In the genomic region with DNA sequence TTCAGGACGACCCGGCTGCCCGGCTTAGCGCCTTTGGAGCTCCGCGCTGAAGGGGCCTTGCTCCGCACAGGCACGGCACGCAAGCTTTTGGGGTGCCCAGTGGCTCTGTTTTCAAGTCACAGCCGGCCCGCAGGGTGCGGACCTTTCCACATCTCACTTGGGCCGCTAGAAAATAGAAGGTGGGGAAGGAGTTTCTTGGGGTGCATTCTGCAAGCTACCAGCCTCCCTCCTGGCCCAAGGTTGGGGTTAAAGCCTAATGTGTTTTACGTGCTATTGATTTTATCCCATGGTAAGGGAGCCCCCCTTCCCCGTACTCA, we compare ENCODE assay signal across 8 cellular contexts. TPM values are rescaled to one million over a fixed set of nuclear protein-coding genes. Genes with fewer than 3 reads are reported as not detected.
DNase-seq lines count a peak whose midpoint lies in the region; FAIRE-seq and TF ChIP-seq lines count a peak whose summit lies in the region.

No MANE protein-coding gene starts in this region.

- peak overlapping the region; percentile 99; the same call in 1 of the 2 replicates for H3K18ac ChIP-seq in H1 (ENCODE audit: extremely low read depth, low read length)

- H2BK5ac ChIP-seq in H1 (ENCODE audit: low read depth, low read length), result no peak overlapping the region; the same call in 1 of the 2 replicates

- H3K9me3 ChIP-seq in NT2/D1 (ENCODE audit: insufficient read depth, low read length), result no peaks in the 10 kb centered on the region
- H3K9me3 ChIP-seq in H1 (ENCODE audit: insufficient read depth in 2 of 2, low read depth in 1 of 2, low read length in 1 of 2), result no peaks in the 10 kb centered on the region
- H3K9me3 ChIP-seq in neuron (ENCODE audit: low read length), result no peaks in the 10 kb centered on the region

- DNase-seq in activated naive CD4-positive, alpha-beta T cell (lab: John Stamatoyannopoulos, UW), result no peak
- DNase-seq in NT2/D1 (ENCODE audit: low read depth, low spot score) (no peak), H1 (ENCODE audit: low read depth in 1 of 2, low spot score in 2 of 2) (no peak), NOMO-1 treated with DMSO at 0.1 percent for 48 hours (lab: John Stamatoyannopoulos, UW; ENCODE audit: unreplicated experiment) (no peak), H4 (ENCODE audit: low spot score) (no peak)
- DNase-seq in stimulated activated CD4-positive, alpha-beta T cell treated with anti-CD3 and anti-CD28 coated beads, Interleukin-15, amount 100 ng/mL, for 24 hours, result no peak

- peaks cover 18 to 45% of the 10 kb centered on the region in 2 experiments for H3K79me2 ChIP-seq in H1 (ENCODE audit: control insufficient read depth in 1 of 2, insufficient read depth in 2 of 2, low read length in 2 of 2)

- H3K27me3 ChIP-seq in NT2/D1 (ENCODE audit: insufficient read depth, insufficient read length) (peaks cover 11% of the 10 kb centered on the region), H1 (replicated peaks in 1 of 4; ENCODE audit: control insufficient read depth in 3 of 4, extremely low read depth in 1 of 4, insufficient read depth in 3 of 4, low read length in 3 of 4) (no peaks in the 10 kb centered on the region; a peak in 1 of 7 replicates), neuron (ENCODE audit: insufficient read depth, low read length) (peaks cover 13% of the 10 kb centered on the region)

- H4K91ac ChIP-seq in H1 (replicated peaks; ENCODE audit: insufficient read length, low read length), result no peak overlapping the region

- 1% methylated on average over 15 of the region's 15 CpGs; no CpG with 5 or more reads in 1 of the 2 experiments for WGBS in H1 (ENCODE audit: extremely low coverage in 1 of 2, insufficient coverage in 1 of 2, insufficient read length in 1 of 2, insufficient replicate concordance in 2 of 2, low coverage in 1 of 2, low lambda C conversion rate in 2 of 2, missing lambda C conversion rate in 1 of 2), 2 experiments

- no peak overlapping the region for H3K4ac ChIP-seq in H1 (replicated peaks; ENCODE audit: insufficient read length, low read depth, low read length)

- H4K20me1 ChIP-seq in H1 (replicated peaks in 1 of 2; ENCODE audit: control insufficient read depth in 1 of 2, insufficient read depth in 2 of 2, low read length in 2 of 2), result peaks cover 0 to 9% of the 10 kb centered on the region in 2 experiments

- no peak overlapping the region for H2BK15ac ChIP-seq in H1 (ENCODE audit: low read length)

- H3K4me1 Mint-ChIP-seq in activated naive CD4-positive, alpha-beta T cell treated with anti-CD3 and anti-CD28 coated beads, Interleukin-2, amount 50 U/mL, for 24 hours, result peaks cover 37% of the 10 kb centered on the region

- H2BK120ac ChIP-seq in H1 (replicated peaks; ENCODE audit: low read depth, low read length), result no peak overlapping the region

- H3K27me3 Mint-ChIP-seq in activated naive CD4-positive, alpha-beta T cell treated with anti-CD3 and anti-CD28 coated beads, Interleukin-2, amount 50 U/mL, for 24 hours, result no peaks in the 10 kb centered on the region

- H2BK20ac ChIP-seq in H1 (ENCODE audit: low read length), result no peak overlapping the region

- CTCF ChIA-PET in H1 (lab: Charles Lee; ENCODE audit: partially characterized antibody), result interaction anchor here (0.6 to 0.9 kb wide), 3 partner anchors 28 to 940 kb away, joined by 3 to 4 read pairs (median 4); no protein-coding TSS in a partner anchor

- peak overlapping the region; percentile 85 for H3K4me3 Mint-ChIP-seq in activated naive CD4-positive, alpha-beta T cell treated with anti-CD3 and anti-CD28 coated beads, Interleukin-2, amount 50 U/mL, for 24 hours

- peak overlapping the region; percentile 71 for H3K27ac Mint-ChIP-seq in activated naive CD4-positive, alpha-beta T cell treated with anti-CD3 and anti-CD28 coated beads, Interleukin-2, amount 50 U/mL, for 24 hours

- no peak for TF ChIP-seq EP300 in H1 (IDR thresholded peaks at IDR 0.05; ENCODE audit: borderline replicate concordance in 1 of 2, low read depth in 2 of 2, low read length in 2 of 2)

- H3K23ac ChIP-seq in H1 (ENCODE audit: insufficient read length), result no peak overlapping the region

- no peak for FAIRE-seq in H1 (lab: Jason Lieb, UNC)

- H4K5ac ChIP-seq in H1 (ENCODE audit: insufficient read length, low read depth, low read length), result peak overlapping the region; percentile 13

- no peak for TF ChIP-seq RAD21 in H1 (IDR thresholded peaks at IDR 0.05 in 1 of 2, conservative IDR thresholded peaks at IDR 0.05 in 1 of 2; ENCODE audit: low read depth in 2 of 2, low read length in 2 of 2)

- 0 out of 2 replicates have a peak overlapping the region, but pooled peaks have one; percentile 17 for H2AFZ ChIP-seq in H1 (ENCODE audit: low read length)
- peak overlapping the region; percentile 95 for H2AFZ ChIP-seq in neuron (ENCODE audit: low read depth, low read length)

- H3K23me2 ChIP-seq in H1 (ENCODE audit: low read depth, low read length), result peaks cover 6% of the 10 kb centered on the region; the same call in 1 of the 2 replicates

- H3K56ac ChIP-seq in H1 (replicated peaks; ENCODE audit: insufficient read length, low read depth, low read length), result peak overlapping the region; percentile 13

- TF ChIP-seq CTCF in H1 (IDR thresholded peaks at IDR 0.05; ENCODE audit: control extremely low read depth in 1 of 3, insufficient read depth in 1 of 3, low read depth in 1 of 3, low read length in 3 of 3), result no peak

- H4K8ac ChIP-seq in H1 (ENCODE audit: extremely low read depth, insufficient read depth, low read length), result peak overlapping the region; percentile 97

- TF ChIP-seq POLR2A in H1 (IDR thresholded peaks at IDR 0.05; ENCODE audit: control extremely low read depth in 1 of 2, low read depth in 2 of 2, low read length in 2 of 2), result no peak

- peaks cover 5% of the 10 kb centered on the region for H3K79me1 ChIP-seq in H1 (ENCODE audit: low read depth, low read length)

- H3K36me3 ChIP-seq in NT2/D1 (ENCODE audit: insufficient read depth, insufficient read length, low read length) (peaks cover 9% of the 10 kb centered on the region), H1 (ENCODE audit: control insufficient read depth in 2 of 4, insufficient read depth in 4 of 4, low read length in 3 of 4) (peaks cover 0 to 15% (median 6%) of the 10 kb centered on the region in 4 experiments; a peak in 5 of 8 replicates), neuron (ENCODE audit: insufficient read depth, low read length) (peaks cover 14% of the 10 kb centered on the region)

- H3K27ac ChIP-seq in H1 (ENCODE audit: low read depth, low read length), result peak overlapping the region; percentile 85

- peak overlapping the region; percentile 87 to 95 for H3K4me2 ChIP-seq in H1 (ENCODE audit: insufficient read depth in 1 of 2, low read depth in 2 of 2, low read length in 2 of 2)

- POLR2A ChIA-PET in H1 (lab: Charles Lee; ENCODE audit: partially characterized antibody), result interaction anchor here (0.9 to 2.3 kb wide), 15 partner anchors 9 to 150 kb away, joined by 3 to 8 read pairs (median 4); partner anchors contain the start of genes OVOL2 and ZNF133

- peak overlapping the region; percentile 93 for H3K9ac ChIP-seq in NT2/D1 (ENCODE audit: insufficient read length, low read depth)
- H3K9ac ChIP-seq in H1 (replicated peaks in 1 of 4; ENCODE audit: extremely low read depth in 1 of 4, low read depth in 3 of 4, low read length in 3 of 4), result peak overlapping the region; percentile 88 to 93 (median 90)

- H3K4me1 ChIP-seq in NT2/D1 (ENCODE audit: insufficient read depth, insufficient read length), result no peaks in the 10 kb centered on the region
- H3K4me1 ChIP-seq in H1 (replicated peaks in 1 of 4; ENCODE audit: control insufficient read depth in 3 of 4, insufficient read depth in 4 of 4, low read length in 3 of 4), result peaks cover 0 to 6% (median 3%) of the 10 kb centered on the region in 4 experiments; a peak in 5 of 7 replicates
- H3K4me1 ChIP-seq in neuron (ENCODE audit: insufficient read depth, low read length), result peaks cover 11% of the 10 kb centered on the region

- no peak overlapping the region for H2BK12ac ChIP-seq in H1 (ENCODE audit: low read depth, low read length)

- H3K4me3 ChIP-seq in NT2/D1 (ENCODE audit: insufficient read length, low read depth), result peak overlapping the region; percentile 89
- H3K4me3 ChIP-seq in H1 (ENCODE audit: extremely low read depth in 1 of 4, insufficient read depth in 2 of 4, low read depth in 3 of 4, low read length in 4 of 4), result peak overlapping the region; percentile 87 to 94 (median 91)
- H3K4me3 ChIP-seq in neuron (ENCODE audit: low read length), result peak overlapping the region; percentile 65

- no peak overlapping the region for H3K14ac ChIP-seq in H1 (ENCODE audit: insufficient read length)

- no peaks in the 10 kb centered on the region for H3K9me3 Mint-ChIP-seq in activated naive CD4-positive, alpha-beta T cell treated with anti-CD3 and anti-CD28 coated beads, Interleukin-2, amount 50 U/mL, for 24 hours

- H2AK5ac ChIP-seq in H1 (ENCODE audit: low read depth, low read length), result no peak overlapping the region

- H3K36me3 Mint-ChIP-seq in activated naive CD4-positive, alpha-beta T cell treated with anti-CD3 and anti-CD28 coated beads, Interleukin-2, amount 50 U/mL, for 24 hours, result peaks cover 4% of the 10 kb centered on the region

TF ChIP-seq in H1, 55 proteins besides CTCF, POLR2A, EP300 and RAD21 (continues in another document):
- no peak for TF ChIP-seq SUZ12 (IDR thresholded peaks at IDR 0.05; ENCODE audit: low read length)
- no peak for TF ChIP-seq SIRT6 (IDR thresholded peaks at IDR 0.05; ENCODE audit: low read length)
- TF ChIP-seq GABPA (IDR thresholded peaks at IDR 0.05; ENCODE audit: borderline replicate concordance, insufficient read depth, low read length), result no peak

RNA-seq across cellular contexts. Expression of gene KAT14, which starts 0.6 kb away (rescaled TPM):
- 25.9 and 29.3 TPM in 2 replicates for total RNA-seq in H1 (2021; fragmentation: NEBNext Ultra II Directional; extraction: Animal tissue kit (Norgen Biotek cat#: 25700))
- polyA plus RNA-seq in H1 (2011; rRNA removed), result 12.1 and 17.3 TPM in 2 replicates
- polyA plus RNA-seq in H1 (2011; cell fraction: cytosol; rRNA removed), result 19.4 TPM
- polyA plus RNA-seq in H1 (2011; cell fraction: nucleus; rRNA removed), result 13.8 TPM
- 20.1 to 32.4 TPM (median 22.0 TPM) in 4 replicates for polyA plus RNA-seq in H1 (2012, experiment 1 of 2)
- polyA plus RNA-seq in H1 (2012, experiment 2 of 2), result 6.9 TPM
- polyA plus RNA-seq in H1 (2013, experiment 1 of 2), result 15.8 TPM
- 16.2 TPM for polyA plus RNA-seq in H1 (2013, experiment 2 of 2)
- polyA minus RNA-seq in H1 (2011; rRNA and poly(A)+ RNA removed), result 37.2 and 37.5 TPM in 2 replicates
- 17.4 TPM for polyA minus RNA-seq in H1 (2011; cell fraction: cytosol; rRNA and poly(A)+ RNA removed)
- polyA minus RNA-seq in H1 (2011; cell fraction: nucleus; rRNA and poly(A)+ RNA removed), result 22.8 TPM
- total RNA-seq in H4 (2014; rRNA removed; shearing (Covaris generic)), result 11.9 and 15.2 TPM in 2 replicates

RNA-seq across cellular contexts. Expression of gene PET117, which starts 0.6 kb away (rescaled TPM):
- total RNA-seq in H1 (2021; fragmentation: NEBNext Ultra II Directional; extraction: Animal tissue kit (Norgen Biotek cat#: 25700)), result 23.8 and 26.5 TPM in 2 replicates
- polyA plus RNA-seq in H1 (2011; rRNA removed), result 6.5 and 9.1 TPM in 2 replicates
- 19.8 TPM for polyA plus RNA-seq in H1 (2011; cell fraction: cytosol; rRNA removed)
- polyA plus RNA-seq in H1 (2011; cell fraction: nucleus; rRNA removed), result 3.9 TPM
- polyA plus RNA-seq in H1 (2012, experiment 1 of 2), result 17.2 to 18.2 TPM (median 17.7 TPM) in 4 replicates
- polyA plus RNA-seq in H1 (2012, experiment 2 of 2), result 6.0 TPM
- polyA plus RNA-seq in H1 (2013, experiment 1 of 2), result 16.9 TPM
- polyA plus RNA-seq in H1 (2013, experiment 2 of 2), result 18.3 TPM
- 4.2 and 5.7 TPM in 2 replicates for polyA minus RNA-seq in H1 (2011; rRNA and poly(A)+ RNA removed)
- polyA minus RNA-seq in H1 (2011; cell fraction: cytosol; rRNA and poly(A)+ RNA removed), result 5.2 TPM
- 6.8 TPM for polyA minus RNA-seq in H1 (2011; cell fraction: nucleus; rRNA and poly(A)+ RNA removed)
- total RNA-seq in H4 (2014; rRNA removed; shearing (Covaris generic)), result 17.0 and 20.3 TPM in 2 replicates
